In the genomic region with DNA sequence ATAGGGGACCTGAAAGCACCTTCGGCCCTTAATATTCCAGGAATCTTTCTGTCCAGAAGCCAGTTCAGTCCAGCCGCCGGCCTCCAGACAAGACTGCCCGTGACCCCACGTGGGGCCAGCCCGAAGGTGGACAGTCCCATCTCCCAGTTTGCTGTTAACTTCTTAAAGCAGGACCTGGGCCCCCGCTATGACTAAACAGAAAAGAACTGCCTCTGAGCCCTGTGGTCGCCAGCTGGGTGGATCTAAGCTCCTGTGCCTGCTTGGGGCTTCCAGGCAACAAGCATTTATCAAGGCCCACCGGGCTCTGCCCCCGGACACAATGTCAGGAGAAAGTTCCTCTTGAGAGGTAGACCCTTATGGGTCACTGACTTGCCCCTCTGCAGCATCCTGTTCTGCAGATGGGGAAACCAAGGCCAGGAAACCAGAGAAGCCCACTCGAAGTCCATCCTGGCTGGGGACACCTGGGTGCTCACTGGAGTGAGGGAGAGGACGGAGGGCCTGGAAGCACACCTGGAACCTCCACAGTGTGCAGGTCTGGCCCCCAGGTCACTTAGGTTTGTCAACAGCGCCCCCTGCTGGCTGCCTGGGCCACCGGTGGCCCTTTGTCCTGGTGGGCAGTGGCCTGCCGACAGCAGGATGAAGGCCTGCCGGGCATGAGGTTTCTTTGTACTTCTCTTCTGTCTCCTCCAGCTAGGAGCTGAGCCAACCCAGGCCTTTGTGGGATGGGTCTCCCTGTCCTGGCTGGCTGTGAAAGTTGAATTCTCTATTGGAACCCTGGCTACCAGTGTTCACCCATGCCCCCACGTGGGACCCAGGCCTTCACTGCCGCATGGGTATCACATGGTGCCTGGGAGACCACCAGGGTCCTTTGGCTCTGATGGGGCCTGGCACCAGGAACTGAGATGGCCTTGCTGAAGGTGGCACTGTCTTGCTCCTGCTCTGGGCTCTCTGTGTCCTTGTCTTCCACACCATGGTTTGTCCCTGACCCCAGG, we compare ENCODE assay signal across 9 cellular contexts.
DNase-seq lines count a peak whose midpoint lies in the region; ATAC-seq, FAIRE-seq and TF ChIP-seq lines count a peak whose summit lies in the region.
"Had no signal": no experiment of that assay in that cellular context is flagged by ENCODE, and none has a peak within 500 bp of the region (broad histone marks: within the 10 kb centered on the region; RNA-seq: fewer than 3 reads in every experiment).

No MANE protein-coding gene starts in this region.

- H3K4me3 Mint-ChIP-seq in Caco-2 (ENCODE audit: unreplicated experiment) (no peak overlapping the region), natural killer cell (no peak overlapping the region)
- H3K4me3 Mint-ChIP-seq in stimulated activated naive B cell treated with anti-CD40 and anti-IgM and Interleukin-4, amounts not matched to agents 10 μg/mL and 1 μg/mL and 100 μg/mL, for 72 hours, result no peak overlapping the region
- H3K4me3 Mint-ChIP-seq: T-helper 1 cell treated with Interleukin-12 subunit alpha and Interleukin-12 subunit beta and Interleukin-4 antibody, amounts not matched to agents 30 μg/mL and 1 μg/mL, for 36 hours had no signal

- no peak overlapping the region for H3K4me2 ChIP-seq in endothelial cell of umbilical vein (ENCODE audit: insufficient read depth, low read length)

- POLR2A ChIA-PET in Caco-2 (lab: Charles Lee) (no interaction called here), endothelial cell of umbilical vein (lab: Charles Lee) (no interaction called here)

- H4K20me1 ChIP-seq in endothelial cell of umbilical vein (replicated peaks; ENCODE audit: control insufficient read depth, extremely low read depth, insufficient read depth, low read length), result no peaks in the 10 kb centered on the region

- H3K27ac ChIP-seq in endothelial cell of umbilical vein (ENCODE audit: insufficient read depth, low read depth, low read length), result no peak overlapping the region

- no peak overlapping the region for H2AFZ ChIP-seq in endothelial cell of umbilical vein (ENCODE audit: low read depth, low read length)

- BruUV-seq in Caco-2 (replicated peaks; lab: Mats Ljungman, UMichigan) (no TSS peak), endothelial cell of umbilical vein (replicated peaks; lab: Mats Ljungman, UMichigan) (no TSS peak)

- H3K4me1 ChIP-seq in Caco-2 (peaks cover 6% of the 10 kb centered on the region), endothelial cell of umbilical vein (ENCODE audit: control insufficient read depth, extremely low read depth, insufficient read depth, low read length) (peaks cover 15% of the 10 kb centered on the region)

- FAIRE-seq in endothelial cell of umbilical vein (lab: Jason Lieb, UNC), result peak; percentile 85

- peak in 2 of 3 donors; percentile 56 to 66 for ATAC-seq in natural killer cell
- peak; percentile 60 to 61 for ATAC-seq in stimulated activated naive B cell treated with anti-CD40 and anti-IgM and Interleukin-4, amounts not matched to agents 10 μg/mL and 1 μg/mL and 100 μg/mL, for 72 hours (replicated peaks)
- no peak for ATAC-seq in GM21825 (IDR thresholded peaks at IDR 0.05; ENCODE audit: unreplicated experiment)

- H3K27ac Mint-ChIP-seq in Caco-2 (ENCODE audit: unreplicated experiment) (no peak overlapping the region), natural killer cell (no peak overlapping the region)
- H3K27ac Mint-ChIP-seq in stimulated activated naive B cell treated with anti-CD40 and anti-IgM and Interleukin-4, amounts not matched to agents 10 μg/mL and 1 μg/mL and 100 μg/mL, for 72 hours, result no peak overlapping the region
- H3K27ac Mint-ChIP-seq: T-helper 1 cell treated with Interleukin-12 subunit alpha and Interleukin-12 subunit beta and Interleukin-4 antibody, amounts not matched to agents 30 μg/mL and 1 μg/mL, for 36 hours had no signal

- CTCF ChIA-PET in Caco-2 (lab: Charles Lee) (interaction anchor here (0.6 to 2.4 kb wide), 3 partner anchors 92 to 145 kb away, joined by 3 to 19 read pairs (median 3); a partner anchor contains a TSS), endothelial cell of umbilical vein (lab: Charles Lee) (interaction anchor here (0.6 to 4.5 kb wide), 30 partner anchors 9 to 1150 kb away, joined by 3 to 85 read pairs (median 10); a partner anchor contains a TSS)

- H3K27me3 ChIP-seq in Caco-2 (replicated peaks; ENCODE audit: control insufficient read depth, insufficient read depth, low read length) (no peaks in the 10 kb centered on the region), endothelial cell of umbilical vein (ENCODE audit: control insufficient read depth in 2 of 2, insufficient read depth in 2 of 2, low read length in 2 of 2) (no peaks in the 10 kb centered on the region)

- TF ChIP-seq CTCF in Caco-2 (IDR thresholded peaks at IDR 0.05; ENCODE audit: insufficient read depth in 1 of 2, low read depth in 1 of 2, low read length in 1 of 2, severe bottlenecking in 1 of 2, unreplicated experiment in 1 of 2) (peak; percentile 91 to 92), endothelial cell of umbilical vein (IDR thresholded peaks at IDR 0.05; ENCODE audit: extremely low read depth in 1 of 2, insufficient read depth in 1 of 2, low read depth in 1 of 2, low read length in 2 of 2) (peak; percentile 88 to 95), natural killer cell (IDR thresholded peaks at IDR 0.05) (peak; percentile 96)

- no peaks in the 10 kb centered on the region for H3K9me3 ChIP-seq in Caco-2
- no peaks in the 10 kb centered on the region for H3K9me3 ChIP-seq in endothelial cell of umbilical vein (replicated peaks; ENCODE audit: control insufficient read depth, insufficient read depth, low read length)

- H3K4me3 ChIP-seq in Caco-2 (ENCODE audit: low read depth, low read length) (no peak overlapping the region), endothelial cell of umbilical vein (replicated peaks in 1 of 3; ENCODE audit: insufficient read depth in 1 of 3, low read depth in 1 of 3, low read length in 3 of 3) (no peak overlapping the region)

- H3K36me3 Mint-ChIP-seq in Caco-2 (ENCODE audit: insufficient read depth, unreplicated experiment) (peaks cover 35% of the 10 kb centered on the region), natural killer cell (no peaks in the 10 kb centered on the region)
- H3K36me3 Mint-ChIP-seq in stimulated activated naive B cell treated with anti-CD40 and anti-IgM and Interleukin-4, amounts not matched to agents 10 μg/mL and 1 μg/mL and 100 μg/mL, for 72 hours, result peaks cover 2 to 4% of the 10 kb centered on the region in 2 donors

- H3K36me3 ChIP-seq in Caco-2 (ENCODE audit: control insufficient read depth, insufficient read depth, low read length) (peaks cover 8% of the 10 kb centered on the region), endothelial cell of umbilical vein (ENCODE audit: control insufficient read depth in 2 of 2, extremely low read depth in 1 of 2, insufficient read depth in 2 of 2, low read length in 2 of 2) (peaks cover 0 to 8% of the 10 kb centered on the region in 2 experiments)

- no peaks in the 10 kb centered on the region for H3K9me3 Mint-ChIP-seq in Caco-2 (ENCODE audit: unreplicated experiment)
- H3K9me3 Mint-ChIP-seq in natural killer cell, result no peaks in the 10 kb centered on the region
- peaks cover 0 to 2% of the 10 kb centered on the region in 2 donors for H3K9me3 Mint-ChIP-seq in stimulated activated naive B cell treated with anti-CD40 and anti-IgM and Interleukin-4, amounts not matched to agents 10 μg/mL and 1 μg/mL and 100 μg/mL, for 72 hours
- H3K9me3 Mint-ChIP-seq: T-helper 1 cell treated with Interleukin-12 subunit alpha and Interleukin-12 subunit beta and Interleukin-4 antibody, amounts not matched to agents 30 μg/mL and 1 μg/mL, for 36 hours had no signal

- intact Hi-C loops in Caco-2 (cut with micrococcal nuclease; ENCODE audit: unreplicated experiment), result loop anchor here (5.0 to 10.0 kb wide), 3 partner anchors 272 to 772 kb away; no protein-coding TSS in a partner anchor
- intact Hi-C loops in endothelial cell of umbilical vein (cut with micrococcal nuclease), result loop anchor here (1.0 to 10.0 kb wide), 5 partner anchors 343 to 894 kb away; no protein-coding TSS in a partner anchor
- intact Hi-C loops in natural killer cell (cut with micrococcal nuclease), result loop anchor here (2.0 to 5.0 kb wide), 2 partner anchors 532 to 984 kb away; no protein-coding TSS in a partner anchor

- H3K4me1 Mint-ChIP-seq in Caco-2 (ENCODE audit: low read depth, unreplicated experiment) (peaks cover 6% of the 10 kb centered on the region), natural killer cell (peaks cover 8 to 17% of the 10 kb centered on the region in 2 donors)
- peaks cover 13 to 31% of the 10 kb centered on the region in 2 donors for H3K4me1 Mint-ChIP-seq in stimulated activated naive B cell treated with anti-CD40 and anti-IgM and Interleukin-4, amounts not matched to agents 10 μg/mL and 1 μg/mL and 100 μg/mL, for 72 hours

- DNase-seq in Caco-2 (peak; percentile 76 to 88), HCEC 1CT (peak; percentile 13), NCI-H69 (lab: John Stamatoyannopoulos, UW) (peak; percentile 71), endothelial cell of umbilical vein (ENCODE audit: low read depth, low spot score) (peak; percentile 54), natural killer cell (peak; percentile 72)
- DNase-seq in activated CD8-positive, alpha-beta memory T cell treated with anti-CD3 and anti-CD28 coated beads, Interleukin-2, amount 50 U/mL, for 1 hour (ENCODE audit: extremely low read depth), result peak; percentile 30
- DNase-seq in stimulated activated naive B cell treated with anti-CD40 and anti-IgM and Interleukin-4, amounts not matched to agents 10 μg/mL and 1 μg/mL and 100 μg/mL, for 72 hours, result peak; percentile 63

- no peak overlapping the region for H3K9ac ChIP-seq in endothelial cell of umbilical vein (replicated peaks; ENCODE audit: extremely low read depth, insufficient read depth, low read length)

- dilution Hi-C loops in endothelial cell of umbilical vein (cut with MboI; ENCODE audit: extremely low pct_ligation_motif_present, low sequenced_read_pairs), result no loop called here

- no peaks in the 10 kb centered on the region for H3K9me1 ChIP-seq in endothelial cell of umbilical vein (replicated peaks; ENCODE audit: control insufficient read depth, extremely low read depth, insufficient read depth, low read length)

- H3K27me3 Mint-ChIP-seq in Caco-2 (ENCODE audit: insufficient read depth, unreplicated experiment) (no peaks in the 10 kb centered on the region), natural killer cell (ENCODE audit: low read depth in 2 of 2) (no peaks in the 10 kb centered on the region)
- peaks cover 4 to 20% of the 10 kb centered on the region in 2 donors for H3K27me3 Mint-ChIP-seq in stimulated activated naive B cell treated with anti-CD40 and anti-IgM and Interleukin-4, amounts not matched to agents 10 μg/mL and 1 μg/mL and 100 μg/mL, for 72 hours

- H3K79me2 ChIP-seq in endothelial cell of umbilical vein (ENCODE audit: control insufficient read depth, insufficient read depth, low read length), result no peaks in the 10 kb centered on the region

- TF ChIP-seq POLR2A in endothelial cell of umbilical vein (IDR thresholded peaks at IDR 0.05; ENCODE audit: low read depth, low read length), result no peak

TF ChIP-seq in endothelial cell of umbilical vein, 7 proteins besides CTCF, POLR2A, EP300 and RAD21:
- TF ChIP-seq POLR2AphosphoS5 (IDR thresholded peaks at IDR 0.05; ENCODE audit: insufficient read depth, low read depth, low read length), result no peak
- no peak for TF ChIP-seq JUN (IDR thresholded peaks at IDR 0.05; ENCODE audit: borderline replicate concordance, insufficient read depth, insufficient read length, low read depth)
- TF ChIP-seq FOS (IDR thresholded peaks at IDR 0.05; ENCODE audit: borderline replicate concordance, insufficient read depth, low read length), result no peak

Comparison
In these comparisons a context has a peak if more than half of its experiments do, and no peak if none do; other contexts are left out.
1. DNase-seq: peak in every context shown above with its lines; median percentile 82 in Caco-2; 72 in natural killer cell; 71 in NCI-H69; 63 in stimulated activated naive B cell treated with anti-CD40 and anti-IgM and Interleukin-4, amounts not matched to agents 10 μg/mL and 1 μg/mL and 100 μg/mL, for 72 hours; 54 in endothelial cell of umbilical vein; 30 in activated CD8-positive, alpha-beta memory T cell treated with anti-CD3 and anti-CD28 coated beads, Interleukin-2, amount 50 U/mL, for 1 hour; 13 in HCEC 1CT.